Comparison of ENCODE assay signal across 15 cellular contexts in the genomic region with DNA sequence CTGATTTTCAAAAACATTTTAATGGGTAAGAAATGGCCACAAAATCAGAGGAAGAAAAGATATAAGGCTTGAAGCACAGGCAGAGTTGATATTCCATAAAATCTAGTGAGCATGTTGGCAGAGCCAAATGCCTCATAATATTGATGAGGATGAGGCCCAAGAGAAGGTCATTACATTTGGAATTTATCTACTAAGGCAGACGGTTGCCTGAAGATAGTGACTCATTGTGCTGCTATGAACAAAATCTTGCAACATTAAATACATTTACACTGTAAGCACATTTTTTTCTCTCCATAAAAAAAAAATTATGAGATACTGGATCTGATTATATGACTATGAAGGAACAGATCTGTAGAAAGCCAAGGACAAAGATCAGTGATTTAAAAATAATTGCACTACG.
A peak's percentile ranks its signal among the peaks of the same experiment; 100 is the strongest.
DNase-seq lines count a peak whose midpoint lies in the region; ATAC-seq and TF ChIP-seq lines count a peak whose summit lies in the region.
"Had no signal": no experiment of that assay in that cellular context is flagged by ENCODE, and none has a peak within 500 bp of the region (broad histone marks: within the 10 kb centered on the region; RNA-seq: fewer than 3 reads in every experiment).

No MANE protein-coding gene starts in this region.

- POLR2A ChIA-PET in SK-N-SH (lab: Yijun Ruan, JAX) = no interaction called here

- H3K9me3 ChIP-seq in GM23248 (ENCODE audit: low read depth) (peaks cover 4% of the 10 kb centered on the region), SK-N-SH (no peaks in the 10 kb centered on the region), trophoblast cell (ENCODE audit: insufficient read depth, low read depth, low read length) (no peaks in the 10 kb centered on the region)

- TF ChIP-seq CTCF in SK-N-SH (IDR thresholded peaks at IDR 0.05) (no peak), Calu3 (IDR thresholded peaks at IDR 0.05; ENCODE audit: unreplicated experiment) (no peak)

- H2BK12ac ChIP-seq in trophoblast cell (ENCODE audit: low read length) = no peak overlapping the region

- H3K18ac ChIP-seq in trophoblast cell (ENCODE audit: low read length) = no peak overlapping the region

- no peaks in the 10 kb centered on the region for H3K4me1 ChIP-seq in GM23248 (ENCODE audit: insufficient read depth)
- peaks cover 0 to 5% of the 10 kb centered on the region in 2 experiments; a peak in 2 of 4 replicates for H3K4me1 ChIP-seq in SK-N-SH (ENCODE audit: control insufficient read depth in 1 of 2, insufficient read depth in 2 of 2, low read depth in 1 of 2, low read length in 1 of 2)
- no peaks in the 10 kb centered on the region for H3K4me1 ChIP-seq in trophoblast cell (ENCODE audit: control insufficient read depth in 1 of 2, insufficient read depth in 2 of 2, low read length in 2 of 2)
- H3K4me1 ChIP-seq: heart left ventricle, left ventricle myocardium inferior, stomach had no signal

- peak in 1 of 2 experiments; percentile 65; a peak in 1 of 4 replicates for TF ChIP-seq EP300 in SK-N-SH (IDR thresholded peaks at IDR 0.05; ENCODE audit: borderline replicate concordance in 1 of 2, low read depth in 1 of 2, low read length in 1 of 2)

- no peak overlapping the region for H4K12ac ChIP-seq in trophoblast cell (ENCODE audit: low read depth, low read length)

- H2AK5ac ChIP-seq in trophoblast cell (ENCODE audit: low read length) = no peak overlapping the region

- H3K36me3 Mint-ChIP-seq in activated naive CD4-positive, alpha-beta T cell treated with anti-CD3 and anti-CD28 coated beads, Interleukin-2, amount 50 U/mL, for 72 hours = no peaks in the 10 kb centered on the region
- H3K36me3 Mint-ChIP-seq in Calu3 (ENCODE audit: insufficient read depth, unreplicated experiment) = no peaks in the 10 kb centered on the region

- H3F3A ChIP-seq in GM23248 (ENCODE audit: insufficient read depth) (no peaks in the 10 kb centered on the region), SK-N-SH (replicated peaks; ENCODE audit: insufficient read depth) (no peaks in the 10 kb centered on the region)

- no peak overlapping the region for H2AFZ ChIP-seq in GM23248
- H2AFZ ChIP-seq in SK-N-SH (ENCODE audit: low read depth) = peak overlapping the region; percentile 51; the same call in 1 of the 2 replicates
- no peak overlapping the region for H2AFZ ChIP-seq in trophoblast cell (ENCODE audit: insufficient read depth, low read length, poor library complexity)

- no peak for TF ChIP-seq RAD21 in SK-N-SH (IDR thresholded peaks at IDR 0.05; ENCODE audit: low read length)

- no peak overlapping the region for H3K4me3 ChIP-seq in GM23248
- no peak overlapping the region for H3K4me3 ChIP-seq in SK-N-SH (ENCODE audit: low read depth in 2 of 2, low read length in 1 of 2)
- no peak overlapping the region for H3K4me3 ChIP-seq in trophoblast cell (ENCODE audit: low read depth, low read length)
- H3K4me3 ChIP-seq: heart left ventricle, left ventricle myocardium inferior, skin epidermis, stomach had no signal

- H3K9ac ChIP-seq in GM23248 (no peak overlapping the region), SK-N-SH (no peak overlapping the region), trophoblast cell (ENCODE audit: low read length) (no peak overlapping the region)

- no peak overlapping the region for H3K4ac ChIP-seq in trophoblast cell (ENCODE audit: low read depth, low read length)

- no peak overlapping the region for H4K91ac ChIP-seq in trophoblast cell (ENCODE audit: low read depth, low read length)

- peaks cover 11% of the 10 kb centered on the region for H3K4me1 Mint-ChIP-seq in Calu3 (ENCODE audit: low read depth, unreplicated experiment)

- H3K9me2 ChIP-seq in GM23248 (ENCODE audit: insufficient read depth) = no peaks in the 10 kb centered on the region
- no peaks in the 10 kb centered on the region for H3K9me2 ChIP-seq in SK-N-SH

- no peak for ATAC-seq in GM21360 (IDR thresholded peaks at IDR 0.05; ENCODE audit: unreplicated experiment)
- ATAC-seq in activated naive CD4-positive, alpha-beta T cell treated with anti-CD3 and anti-CD28 coated beads, Interleukin-2, amount 50 U/mL, for 72 hours = no peak
- ATAC-seq in HG03039 (IDR thresholded peaks at IDR 0.05; ENCODE audit: unreplicated experiment) = no peak
- ATAC-seq: heart left ventricle had no signal

- H3K14ac ChIP-seq in trophoblast cell (ENCODE audit: low read length) = no peak overlapping the region

- in situ Hi-C loops in GM23248 (cut with MboI) = no loop called here

- CTCF ChIA-PET in SK-N-SH (lab: Yijun Ruan, JAX) (no interaction called here), Calu3 (lab: Charles Lee) (no interaction called here)

- no peak overlapping the region for H2BK5ac ChIP-seq in trophoblast cell (ENCODE audit: low read depth, low read length, poor library complexity)

- H3K79me1 ChIP-seq in trophoblast cell (ENCODE audit: low read length) = peaks cover 1% of the 10 kb centered on the region

- H3K27ac ChIP-seq in GM23248 = no peak overlapping the region
- peak overlapping the region in 1 of 2 experiments; percentile 28; a peak in 1 of 4 replicates for H3K27ac ChIP-seq in SK-N-SH (ENCODE audit: low read depth in 2 of 2, low read length in 1 of 2)
- H3K27ac ChIP-seq in trophoblast cell (ENCODE audit: low read depth, low read length) = no peak overlapping the region
- H3K27ac ChIP-seq: heart left ventricle, HL-60, left ventricle myocardium inferior, skin epidermis, stomach, VCaP had no signal

- H2BK120ac ChIP-seq in trophoblast cell (ENCODE audit: insufficient read depth, low read length, poor library complexity) = no peak overlapping the region

- no peaks in the 10 kb centered on the region for H3K27me3 Mint-ChIP-seq in Calu3 (ENCODE audit: unreplicated experiment)

- H3K36me3 ChIP-seq in GM23248 (ENCODE audit: low read depth) (no peaks in the 10 kb centered on the region), SK-N-SH (replicated peaks in 1 of 2; ENCODE audit: control insufficient read depth in 1 of 2, insufficient read depth in 2 of 2, low read length in 1 of 2) (no peaks in the 10 kb centered on the region), trophoblast cell (ENCODE audit: control insufficient read depth in 1 of 2, insufficient read depth in 2 of 2, low read length in 2 of 2) (no peaks in the 10 kb centered on the region)
- H3K36me3 ChIP-seq: heart left ventricle, left ventricle myocardium inferior, stomach had no signal

- H4K20me1 ChIP-seq in GM23248 (ENCODE audit: insufficient read depth) (no peaks in the 10 kb centered on the region), SK-N-SH (ENCODE audit: insufficient read depth) (no peaks in the 10 kb centered on the region)

- H3K79me2 ChIP-seq in GM23248 (ENCODE audit: insufficient read depth) (no peaks in the 10 kb centered on the region), SK-N-SH (ENCODE audit: insufficient read depth) (no peaks in the 10 kb centered on the region), trophoblast cell (ENCODE audit: control insufficient read depth, insufficient read depth, low read length, poor library complexity) (no peaks in the 10 kb centered on the region)

- H3K4me2 ChIP-seq in GM23248 (ENCODE audit: unreplicated experiment) (no peak overlapping the region), SK-N-SH (no peak overlapping the region), trophoblast cell (ENCODE audit: low read length) (peak overlapping the region; percentile 10)

- WGBS in GM23248 (ENCODE audit: low coverage in 1 of 2, low lambda C conversion rate in 2 of 2, missing lambda C conversion rate in 2 of 2), 2 experiments = 0 to 2% methylated on average over 2 of the region's 2 CpGs
- WGBS in SK-N-SH (ENCODE audit: low lambda C conversion rate) = 9% methylated on average over 2 of the region's 2 CpGs
- WGBS in trophoblast cell (ENCODE audit: extremely low coverage, insufficient coverage, insufficient read length) = no CpG with 5 or more reads among the region's 2 CpGs

- intact Hi-C loops in Calu3 (cut with micrococcal nuclease; ENCODE audit: unreplicated experiment) = no loop called here

- H4K8ac ChIP-seq in trophoblast cell (ENCODE audit: low read depth, low read length) = no peak overlapping the region

- no TSS peak for BruUV-seq in Calu3 (replicated peaks; lab: Mats Ljungman, UMichigan)

- no peak overlapping the region for H3K23ac ChIP-seq in trophoblast cell (ENCODE audit: low read length)

- H3K27me3 ChIP-seq in GM23248 (replicated peaks; ENCODE audit: insufficient read depth) (no peaks in the 10 kb centered on the region), SK-N-SH (ENCODE audit: insufficient read depth) (no peaks in the 10 kb centered on the region), trophoblast cell (ENCODE audit: insufficient read depth, low read length) (no peaks in the 10 kb centered on the region)
- H3K27me3 ChIP-seq: heart left ventricle, stomach had no signal

- H3K27ac Mint-ChIP-seq in activated naive CD4-positive, alpha-beta T cell treated with anti-CD3 and anti-CD28 coated beads, Interleukin-2, amount 50 U/mL, for 72 hours = no peak overlapping the region
- H3K27ac Mint-ChIP-seq in Calu3 (ENCODE audit: unreplicated experiment) = no peak overlapping the region
- H3K27ac Mint-ChIP-seq: nephron had no signal

- no peak overlapping the region for H3K4me3 Mint-ChIP-seq in Calu3 (ENCODE audit: low read depth, unreplicated experiment)
- H3K4me3 Mint-ChIP-seq: nephron had no signal

- DNase-seq in GM23248 = peak; percentile 14
- DNase-seq in SK-N-SH = no peak
- peak; percentile 87 for DNase-seq in fibroblast of peridontal ligament (ENCODE audit: extremely low read depth)
- peak in 1 of 2 donors; percentile 59 for DNase-seq in trophoblast cell
- DNase-seq in activated naive CD4-positive, alpha-beta T cell treated with anti-CD3 and anti-CD28 coated beads, Interleukin-2, amount 50 U/mL, for 72 hours (ENCODE audit: low spot score in 2 of 2) = no peak
- no peak for DNase-seq in Calu3
- DNase-seq: heart left ventricle, left ventricle myocardium inferior, stomach had no signal

- peaks cover 4 to 7% of the 10 kb centered on the region in 2 donors for H3K9me3 Mint-ChIP-seq in activated naive CD4-positive, alpha-beta T cell treated with anti-CD3 and anti-CD28 coated beads, Interleukin-2, amount 50 U/mL, for 72 hours
- H3K9me3 Mint-ChIP-seq in Calu3 (ENCODE audit: low read depth, unreplicated experiment) = no peaks in the 10 kb centered on the region
- H3K9me3 Mint-ChIP-seq: nephron had no signal

TF ChIP-seq in SK-N-SH, 30 proteins besides CTCF, POLR2A, EP300 and RAD21 (continues in another document):
- no peak; the same call in 1 of the 2 replicates for TF ChIP-seq TEAD4 (IDR thresholded peaks at IDR 0.05; ENCODE audit: borderline replicate concordance, insufficient read depth)
- peak; percentile 72; the same call in 1 of the 2 replicates for TF ChIP-seq FOSL2 (IDR thresholded peaks at IDR 0.05; ENCODE audit: borderline replicate concordance, low read depth)
- TF ChIP-seq CHD2 (IDR thresholded peaks at IDR 0.05; ENCODE audit: low read length, partially characterized antibody) = no peak
- no peak for TF ChIP-seq NRF1 (IDR thresholded peaks at IDR 0.05; ENCODE audit: low read depth, low read length)
- peak; percentile 59 for TF ChIP-seq TCF12 (IDR thresholded peaks at IDR 0.05)
- TF ChIP-seq GABPA (IDR thresholded peaks at IDR 0.05; ENCODE audit: low read depth) = no peak

Comparison
In these comparisons a context has a peak if more than half of its experiments do, and no peak if none do; other contexts are left out.
1. DNase-seq: peak in GM23248 (single experiment) and fibroblast of peridontal ligament (single experiment); none in SK-N-SH (single experiment), activated naive CD4-positive, alpha-beta T cell treated with anti-CD3 and anti-CD28 coated beads, Interleukin-2, amount 50 U/mL, for 72 hours (0 of 2) and Calu3 (single experiment).